In genomic region chr3:52250122-52250521, GRCh38 we compare ENCODE assay signal across 15 cellular contexts. TPM values are rescaled to one million over a fixed set of nuclear protein-coding genes. Genes with fewer than 3 reads are reported as not detected.
DNase-seq lines count a peak whose midpoint lies in the region; ATAC-seq and TF ChIP-seq lines count a peak whose summit lies in the region.
"Had no signal": no experiment of that assay in that cellular context is flagged by ENCODE, and none has a peak within 500 bp of the region (broad histone marks: within the 10 kb centered on the region; RNA-seq: fewer than 3 reads in every experiment).

No MANE protein-coding gene starts in this region.

- no peak for TF ChIP-seq CTCF in activated B cell treated with CpG ODN at 0.5 μM for 24 hours (IDR thresholded peaks at IDR 0.05)

- ATAC-seq in activated B cell treated with CpG ODN at 0.5 μM for 24 hours (ENCODE audit: low read depth) (no peak), HG03280 (IDR thresholded peaks at IDR 0.05; ENCODE audit: unreplicated experiment) (no peak)
- ATAC-seq: foreskin keratinocyte had no signal

- POLR2A ChIA-PET in activated B cell treated with CpG ODN at 0.5 μM for 24 hours (lab: Charles Lee): interaction anchor here (2.2 to 4.3 kb wide), 2 partner anchors 10 to 38 kb away, joined by 9 to 51 read pairs; partner anchors contain the start of genes GLYCTK and TWF2

- CTCF ChIA-PET in activated B cell treated with CpG ODN at 0.5 μM for 24 hours (lab: Charles Lee): interaction anchor here (1.2 kb wide), 1 partner anchor 19 kb away, joined by 3 read pairs; no protein-coding TSS in a partner anchor

- no peaks in the 10 kb centered on the region for H3K9me3 Mint-ChIP-seq in activated B cell treated with CpG ODN at 0.5 μM for 24 hours
- no peaks in the 10 kb centered on the region for H3K9me3 Mint-ChIP-seq in dendritic cell treated with granulocyte-macrophage colony-stimulating factor and Interleukin-4, amounts not matched to agents 40 ng/mL and 50 ng/mL, for 4 days

- DNase-seq in activated CD8-positive, alpha-beta memory T cell treated with anti-CD3 and anti-CD28 coated beads for 24 hours: peak; percentile 58
- DNase-seq in activated CD8-positive, alpha-beta memory T cell treated with anti-CD3 and anti-CD28 coated beads, Interleukin-2, amount 50 U/mL, for 4 hours: no peak
- DNase-seq in activated B cell treated with CpG ODN at 0.5 μM for 24 hours: no peak
- DNase-seq in stimulated activated CD8-positive, alpha-beta memory T cell treated with anti-CD3 and anti-CD28 coated beads, Interleukin-4, amount 100 ng/mL, for 48 hours: peak; percentile 23
- DNase-seq in NCI-H510A (lab: John Stamatoyannopoulos, UW): no peak
- no peak for DNase-seq in caudate nucleus (lab: John Stamatoyannopoulos, UW)
- DNase-seq: central memory CD4-positive, alpha-beta T cell; foreskin keratinocyte; KBM-7; left ventricle myocardium inferior; NCI-H1092; PC-3 had no signal

- H3K27me3 Mint-ChIP-seq in activated B cell treated with CpG ODN at 0.5 μM for 24 hours: no peaks in the 10 kb centered on the region
- H3K27me3 Mint-ChIP-seq in dendritic cell treated with granulocyte-macrophage colony-stimulating factor and Interleukin-4, amounts not matched to agents 40 ng/mL and 50 ng/mL, for 4 days: no peaks in the 10 kb centered on the region

- H3K36me3 Mint-ChIP-seq in activated B cell treated with CpG ODN at 0.5 μM for 24 hours (ENCODE audit: low read depth): peaks cover 55% of the 10 kb centered on the region
- H3K36me3 Mint-ChIP-seq in dendritic cell treated with granulocyte-macrophage colony-stimulating factor and Interleukin-4, amounts not matched to agents 40 ng/mL and 50 ng/mL, for 4 days (ENCODE audit: low read depth): peaks cover 96% of the 10 kb centered on the region

- H3K27ac Mint-ChIP-seq in activated B cell treated with CpG ODN at 0.5 μM for 24 hours: peak overlapping the region; percentile 54
- H3K27ac Mint-ChIP-seq in dendritic cell treated with granulocyte-macrophage colony-stimulating factor and Interleukin-4, amounts not matched to agents 40 ng/mL and 50 ng/mL, for 4 days: peak overlapping the region; percentile 100

- H3K4me3 Mint-ChIP-seq in activated B cell treated with CpG ODN at 0.5 μM for 24 hours: no peak overlapping the region
- no peak overlapping the region for H3K4me3 Mint-ChIP-seq in dendritic cell treated with granulocyte-macrophage colony-stimulating factor and Interleukin-4, amounts not matched to agents 40 ng/mL and 50 ng/mL, for 4 days

- intact Hi-C loops in activated B cell treated with CpG ODN at 0.5 μM for 24 hours (cut with micrococcal nuclease): no loop called here
- intact Hi-C loops in dendritic cell treated with granulocyte-macrophage colony-stimulating factor and Interleukin-4, amounts not matched to agents 40 ng/mL and 50 ng/mL, for 4 days (cut with micrococcal nuclease): no loop called here

- no peak overlapping the region for H3K27ac ChIP-seq in caudate nucleus (ENCODE audit: low read depth, low read length)
- H3K27ac ChIP-seq: foreskin keratinocyte, left ventricle myocardium inferior had no signal

- peaks cover 57% of the 10 kb centered on the region for H3K4me1 Mint-ChIP-seq in activated B cell treated with CpG ODN at 0.5 μM for 24 hours
- peaks cover 78% of the 10 kb centered on the region for H3K4me1 Mint-ChIP-seq in dendritic cell treated with granulocyte-macrophage colony-stimulating factor and Interleukin-4, amounts not matched to agents 40 ng/mL and 50 ng/mL, for 4 days (ENCODE audit: low read depth)

RNA-seq across cellular contexts. Expression of gene PPM1M, which starts 4.6 kb away (rescaled TPM):
- total RNA-seq in activated B cell treated with CpG ODN at 0.5 μM for 24 hours: 44.4 and 44.6 TPM in 2 replicates

RNA-seq across cellular contexts. Expression of gene TWF2, which starts 11.2 kb away (rescaled TPM):
- total RNA-seq in activated B cell treated with CpG ODN at 0.5 μM for 24 hours: 74.1 and 76.7 TPM in 2 replicates

RNA-seq across cellular contexts. Expression of gene TLR9, which starts 24.7 kb away (rescaled TPM):
- total RNA-seq in activated B cell treated with CpG ODN at 0.5 μM for 24 hours: 10.4 and 11.4 TPM in 2 replicates
- total RNA-seq: foreskin keratinocyte, PC-3, SK-MEL-5 had no signal

RNA-seq across cellular contexts. Expression of gene WDR82, which starts 28.3 kb away (rescaled TPM):
- total RNA-seq in activated B cell treated with CpG ODN at 0.5 μM for 24 hours: 84.1 and 86.4 TPM in 2 replicates

RNA-seq across cellular contexts. Expression of gene GLYCTK, which starts 37.5 kb away (rescaled TPM):
- total RNA-seq in activated B cell treated with CpG ODN at 0.5 μM for 24 hours: 28.2 and 33.5 TPM in 2 replicates

Comparison
In these comparisons a context has a peak if more than half of its experiments do, and no peak if none do; other contexts are left out.
1. DNase-seq: peak in activated CD8-positive, alpha-beta memory T cell treated with anti-CD3 and anti-CD28 coated beads for 24 hours (single experiment) and stimulated activated CD8-positive, alpha-beta memory T cell treated with anti-CD3 and anti-CD28 coated beads, Interleukin-4, amount 100 ng/mL, for 48 hours (single experiment); none in activated CD8-positive, alpha-beta memory T cell treated with anti-CD3 and anti-CD28 coated beads, Interleukin-2, amount 50 U/mL, for 4 hours (single experiment), activated B cell treated with CpG ODN at 0.5 μM for 24 hours (single experiment), NCI-H510A (single experiment) and caudate nucleus (0 of 61).